Comparison of ENCODE assay signal across 1 cellular context in the genomic region with DNA sequence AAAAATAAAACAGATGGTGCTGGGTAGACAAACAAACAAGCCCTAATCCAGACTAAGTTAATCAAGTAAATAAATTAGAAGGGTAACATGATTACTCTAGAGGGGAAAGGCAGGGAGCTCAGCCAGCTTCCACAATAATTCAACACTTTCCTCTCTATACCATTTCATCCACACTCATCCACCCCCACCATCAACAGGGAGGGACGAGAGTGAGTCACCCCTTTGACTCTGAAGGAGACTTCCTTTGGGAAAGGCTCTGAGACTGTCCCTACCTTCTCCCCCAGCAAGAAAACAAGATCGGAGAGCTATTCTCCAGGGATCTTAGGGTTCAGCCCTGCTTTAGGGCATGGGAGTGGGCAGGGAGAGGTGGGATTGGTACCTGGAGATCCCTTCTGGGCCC.
TF ChIP-seq lines count a peak whose summit lies in the region.

No MANE protein-coding gene starts in this region.

TF ChIP-seq in SK-N-SH treated with all-trans-retinoic acid at 6 μM for 48 hours, 23 proteins besides CTCF, POLR2A, EP300 and RAD21 (continued from another document):
- TF ChIP-seq PPARA (CRISPR knock-in tag; IDR thresholded peaks at IDR 0.05; ENCODE audit: borderline replicate concordance) (no peak), ARNTL (CRISPR knock-in tag; IDR thresholded peaks at IDR 0.05; ENCODE audit: borderline replicate concordance, low read depth) (no peak), TCF4 (CRISPR knock-in tag; IDR thresholded peaks at IDR 0.05; ENCODE audit: borderline replicate concordance) (no peak), ZC3H10 (CRISPR knock-in tag; IDR thresholded peaks at IDR 0.05) (no peak), RARB (CRISPR knock-in tag; IDR thresholded peaks at IDR 0.05) (no peak), OSR1 (CRISPR knock-in tag; IDR thresholded peaks at IDR 0.05) (no peak), ESRRG (CRISPR knock-in tag; IDR thresholded peaks at IDR 0.05) (no peak), ZFP3 (CRISPR knock-in tag; IDR thresholded peaks at IDR 0.05) (no peak), BACH2 (CRISPR knock-in tag; IDR thresholded peaks at IDR 0.05; ENCODE audit: borderline replicate concordance) (no peak), TOX (CRISPR knock-in tag; IDR thresholded peaks at IDR 0.05; ENCODE audit: borderline replicate concordance) (no peak)
- TF ChIP-seq, protein P1, sequence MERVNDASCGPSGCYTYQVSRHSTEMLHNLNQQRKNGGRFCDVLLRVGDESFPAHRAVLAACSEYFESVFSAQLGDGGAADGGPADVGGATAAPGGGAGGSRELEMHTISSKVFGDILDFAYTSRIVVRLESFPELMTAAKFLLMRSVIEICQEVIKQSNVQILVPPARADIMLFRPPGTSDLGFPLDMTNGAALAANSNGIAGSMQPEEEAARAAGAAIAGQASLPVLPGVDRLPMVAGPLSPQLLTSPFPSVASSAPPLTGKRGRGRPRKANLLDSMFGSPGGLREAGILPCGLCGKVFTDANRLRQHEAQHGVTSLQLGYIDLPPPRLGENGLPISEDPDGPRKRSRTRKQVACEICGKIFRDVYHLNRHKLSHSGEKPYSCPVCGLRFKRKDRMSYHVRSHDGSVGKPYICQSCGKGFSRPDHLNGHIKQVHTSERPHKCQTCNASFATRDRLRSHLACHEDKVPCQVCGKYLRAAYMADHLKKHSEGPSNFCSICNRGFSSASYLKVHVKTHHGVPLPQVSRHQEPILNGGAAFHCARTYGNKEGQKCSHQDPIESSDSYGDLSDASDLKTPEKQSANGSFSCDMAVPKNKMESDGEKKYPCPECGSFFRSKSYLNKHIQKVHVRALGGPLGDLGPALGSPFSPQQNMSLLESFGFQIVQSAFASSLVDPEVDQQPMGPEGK (CRISPR knock-in tag; IDR thresholded peaks at IDR 0.05; ENCODE audit: borderline replicate concordance), result no peak
- TF ChIP-seq, protein P2, sequence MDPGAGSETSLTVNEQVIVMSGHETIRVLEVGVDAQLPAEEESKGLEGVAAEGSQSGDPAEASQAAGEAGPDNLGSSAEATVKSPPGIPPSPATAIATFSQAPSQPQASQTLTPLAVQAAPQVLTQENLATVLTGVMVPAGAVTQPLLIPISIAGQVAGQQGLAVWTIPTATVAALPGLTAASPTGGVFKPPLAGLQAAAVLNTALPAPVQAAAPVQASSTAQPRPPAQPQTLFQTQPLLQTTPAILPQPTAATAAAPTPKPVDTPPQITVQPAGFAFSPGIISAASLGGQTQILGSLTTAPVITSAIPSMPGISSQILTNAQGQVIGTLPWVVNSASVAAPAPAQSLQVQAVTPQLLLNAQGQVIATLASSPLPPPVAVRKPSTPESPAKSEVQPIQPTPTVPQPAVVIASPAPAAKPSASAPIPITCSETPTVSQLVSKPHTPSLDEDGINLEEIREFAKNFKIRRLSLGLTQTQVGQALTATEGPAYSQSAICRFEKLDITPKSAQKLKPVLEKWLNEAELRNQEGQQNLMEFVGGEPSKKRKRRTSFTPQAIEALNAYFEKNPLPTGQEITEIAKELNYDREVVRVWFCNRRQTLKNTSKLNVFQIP (CRISPR knock-in tag; IDR thresholded peaks at IDR 0.05; ENCODE audit: borderline replicate concordance, low read depth), result no peak
